ENCODE assay signal across 26 cellular contexts in the genomic region with DNA sequence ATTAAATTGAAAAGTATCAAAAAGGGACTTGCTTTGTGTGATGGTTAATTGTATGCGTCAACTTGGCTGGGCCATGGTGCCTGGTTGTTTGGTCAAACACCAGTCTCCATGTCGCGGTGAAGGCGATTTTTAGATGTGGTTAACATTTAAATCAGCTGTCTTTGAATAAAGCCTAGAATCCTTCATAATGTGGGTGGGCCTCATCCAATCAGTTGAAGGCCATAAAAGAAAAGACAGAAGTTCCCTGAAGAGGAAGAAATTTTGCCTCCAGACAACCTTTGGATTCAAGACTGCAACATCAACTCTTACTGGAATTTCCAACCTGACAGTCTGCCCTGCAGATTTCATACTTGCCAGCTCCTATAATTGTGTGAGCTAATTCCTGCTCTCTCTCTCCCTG.
"Had no signal": no experiment of that assay in that cellular context is flagged by ENCODE, and none has a peak within 500 bp of the region (broad histone marks: within the 10 kb centered on the region; RNA-seq: fewer than 3 reads in every experiment).

No MANE protein-coding gene starts in this region.

- DNase-seq: colonic mucosa; cortex of kidney; effector CD8-positive, alpha-beta T cell; effector memory CD8-positive, alpha-beta T cell; endodermal cell; erythroblast; esophagus squamous epithelium; foreskin fibroblast; foreskin melanocyte; gastrocnemius medialis; glutamatergic neuron; head of caudate nucleus; heart right ventricle; hippocampal formation; left cardiac atrium; left lung; left ventricle myocardium superior; lower lobe of right lung; mammary epithelial cell; mesendoderm; midbrain had no signal

- H3K4me3 ChIP-seq: colonic mucosa, esophagus squamous epithelium, gastrocnemius medialis, heart right ventricle, left lung, lower lobe of right lung had no signal

- H3K27me3 ChIP-seq: colonic mucosa, gastrocnemius medialis had no signal

- H3K9me3 ChIP-seq: colonic mucosa, esophagus squamous epithelium, gastrocnemius medialis, heart right ventricle, left lung, lower lobe of right lung had no signal

- H3K4me1 ChIP-seq: colonic mucosa, heart right ventricle, left lung, lower lobe of right lung had no signal

- H3K36me3 ChIP-seq: colonic mucosa, esophagus squamous epithelium, gastrocnemius medialis, heart right ventricle, left lung, lower lobe of right lung had no signal

- FAIRE-seq: endometrium, islet of Langerhans, keratinocyte had no signal

- ATAC-seq: effector memory CD8-positive, alpha-beta T cell; esophagus mucosa; gastrocnemius medialis; heart right ventricle; left cardiac atrium; left lung; left ventricle myocardium superior; lower lobe of right lung had no signal

- H3K27ac ChIP-seq: colonic mucosa, epithelial cell of prostate, esophagus squamous epithelium, gastrocnemius medialis, heart right ventricle, left lung, lower lobe of right lung had no signal
